ENCODE assay signal across 19 cellular contexts in the genomic region with DNA sequence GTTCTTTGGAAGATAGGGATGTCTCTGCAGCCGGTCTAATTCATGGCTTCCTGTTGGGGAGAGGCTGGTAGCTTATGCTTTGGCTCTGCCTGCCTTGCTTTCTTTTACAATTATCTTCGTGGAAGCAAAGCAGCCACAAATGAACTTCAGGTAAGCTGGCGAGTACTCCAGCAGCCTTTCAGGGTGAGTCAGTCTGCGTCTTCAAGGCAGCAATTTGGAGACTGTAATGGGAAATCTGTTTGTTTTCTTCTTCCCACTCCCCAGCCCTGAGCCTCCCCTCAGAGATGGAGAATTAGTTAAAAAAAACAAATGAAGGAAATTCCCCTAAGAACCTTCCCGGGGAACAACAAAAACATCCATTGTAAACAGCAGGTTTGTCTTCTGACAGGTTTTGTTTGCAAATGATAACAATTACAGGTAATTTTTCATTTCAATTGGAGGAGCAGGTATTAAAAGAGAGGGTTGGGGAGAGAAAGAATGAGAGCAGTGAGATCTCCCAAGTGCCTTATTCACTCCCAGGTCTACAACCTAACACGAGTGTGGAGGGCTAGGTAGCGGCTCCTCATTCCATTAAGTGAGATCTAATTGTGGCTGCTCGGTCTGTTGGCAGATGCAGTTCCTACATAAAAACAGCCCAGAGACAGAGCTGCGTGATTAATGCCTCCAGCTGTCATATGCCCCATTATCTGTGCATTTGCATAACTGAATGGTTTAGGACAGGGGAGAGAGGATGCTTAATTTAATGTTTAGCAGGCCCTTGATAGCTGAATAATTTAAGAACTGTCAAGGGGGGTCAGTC.
DNase-seq lines count a peak whose midpoint lies in the region; ATAC-seq, FAIRE-seq and TF ChIP-seq lines count a peak whose summit lies in the region.
"Had no signal": no experiment of that assay in that cellular context is flagged by ENCODE, and none has a peak within 500 bp of the region (broad histone marks: within the 10 kb centered on the region; RNA-seq: fewer than 3 reads in every experiment).

No MANE protein-coding gene starts in this region.

- no peak for ATAC-seq in activated CD8-positive, alpha-beta T cell treated with anti-CD3 and anti-CD28 coated beads for 36 hours
- ATAC-seq: right lobe of liver had no signal

- H3K79me2 ChIP-seq in Karpas-422 (ENCODE audit: low read length) (no peaks in the 10 kb centered on the region), trophoblast cell (ENCODE audit: control insufficient read depth, insufficient read depth, low read length, poor library complexity) (no peaks in the 10 kb centered on the region)

- intact Hi-C loops in kidney (cut with DNase I), result no loop called here
- intact Hi-C loops in dorsolateral prefrontal cortex (cut with DNase I), result no loop called here
- intact Hi-C loops in activated CD8-positive, alpha-beta T cell treated with anti-CD3 and anti-CD28 coated beads for 36 hours (cut with micrococcal nuclease), result no loop called here

- H3K9me2 ChIP-seq in Karpas-422 (replicated peaks; ENCODE audit: insufficient read depth, low read length), result no peaks in the 10 kb centered on the region

- no peak overlapping the region for H3K4ac ChIP-seq in trophoblast cell (ENCODE audit: low read depth, low read length)

- DNase-seq in Karpas-422 (peak; percentile 44), NCI-H2171 treated with DMSO at 0.1 percent for 48 hours (lab: John Stamatoyannopoulos, UW) (peak; percentile 94), cerebellar cortex (ENCODE audit: low spot score) (peak; percentile 64), trophoblast cell (no peak), kidney (no peak), dorsolateral prefrontal cortex (no peak), DMS53 (lab: John Stamatoyannopoulos, UW) (no peak)
- no peak for DNase-seq in activated CD8-positive, alpha-beta T cell treated with anti-CD3 and anti-CD28 coated beads for 36 hours
- DNase-seq: activated CD4-positive, alpha-beta T cell treated with anti-CD3 and anti-CD28 coated beads for 1 hour; activated CD8-positive, alpha-beta memory T cell treated with anti-CD3 and anti-CD28 coated beads, Interleukin-2, amount 50 U/mL, for 48 hours; activated naive CD4-positive, alpha-beta T cell treated with Interleukin-2 at 50 U/mL for 16 hours; MM.1S; NCI-H774; right lobe of liver; T-helper 2 cell had no signal

- peak overlapping the region; percentile 70 for H2BK120ac ChIP-seq in trophoblast cell (ENCODE audit: insufficient read depth, low read length, poor library complexity)

- no peaks in the 10 kb centered on the region for H4K20me1 ChIP-seq in Karpas-422 (ENCODE audit: insufficient read depth, low read depth, low read length)
- H4K20me1 ChIP-seq: BLaER1 had no signal

- CTCF ChIA-PET in activated CD8-positive, alpha-beta T cell treated with anti-CD3 and anti-CD28 coated beads for 36 hours (lab: Charles Lee), result no interaction called here

- no peak overlapping the region for H3K27ac Mint-ChIP-seq in activated CD8-positive, alpha-beta T cell treated with anti-CD3 and anti-CD28 coated beads for 36 hours
- H3K27ac Mint-ChIP-seq: memory B cell had no signal

- no CpG with 5 or more reads among the region's 9 CpGs for WGBS in trophoblast cell (ENCODE audit: extremely low coverage, insufficient coverage, insufficient read length)

- H2AFZ ChIP-seq in Karpas-422 (ENCODE audit: low read length) (no peak overlapping the region), trophoblast cell (ENCODE audit: insufficient read depth, low read length, poor library complexity) (no peak overlapping the region)

- H3K4me3 Mint-ChIP-seq in activated CD8-positive, alpha-beta T cell treated with anti-CD3 and anti-CD28 coated beads for 36 hours, result no peak overlapping the region
- H3K4me3 Mint-ChIP-seq: memory B cell had no signal

- H3K4me1 ChIP-seq in Karpas-422 (ENCODE audit: low read length), result peaks cover 8% of the 10 kb centered on the region
- peaks cover 3 to 14% of the 10 kb centered on the region in 2 experiments for H3K4me1 ChIP-seq in trophoblast cell (ENCODE audit: control insufficient read depth in 1 of 2, insufficient read depth in 2 of 2, low read length in 2 of 2)
- H3K4me1 ChIP-seq in kidney (ENCODE audit: control insufficient read depth in 1 of 2, insufficient read depth in 1 of 2, low read depth in 1 of 2, low read length in 2 of 2), result no peaks in the 10 kb centered on the region
- H3K4me1 ChIP-seq: BLaER1, right lobe of liver had no signal

- H3K27me3 ChIP-seq in Karpas-422 (ENCODE audit: low read length) (peaks cover 7% of the 10 kb centered on the region; the same call in 1 of the 2 replicates), trophoblast cell (ENCODE audit: insufficient read depth, low read length) (no peaks in the 10 kb centered on the region), dorsolateral prefrontal cortex (no peaks in the 10 kb centered on the region)
- H3K27me3 ChIP-seq: BLaER1, neutrophil, right lobe of liver had no signal

- peaks cover 22% of the 10 kb centered on the region for H3K79me1 ChIP-seq in trophoblast cell (ENCODE audit: low read length)

- H3K36me3 Mint-ChIP-seq in activated CD8-positive, alpha-beta T cell treated with anti-CD3 and anti-CD28 coated beads for 36 hours (ENCODE audit: low read depth), result no peaks in the 10 kb centered on the region
- H3K36me3 Mint-ChIP-seq: memory B cell had no signal

- TF ChIP-seq CTCF in kidney (IDR thresholded peaks at IDR 0.05; ENCODE audit: borderline replicate concordance, extremely low read depth, insufficient read depth), result no peak
- TF ChIP-seq CTCF in dorsolateral prefrontal cortex (IDR thresholded peaks at IDR 0.05 in 54 of 56, conservative IDR thresholded peaks at IDR 0.05 in 2 of 56; ENCODE audit: low read depth in 1 of 56, partially characterized antibody in 56 of 56), result no peak
- no peak for TF ChIP-seq CTCF in activated CD8-positive, alpha-beta T cell treated with anti-CD3 and anti-CD28 coated beads for 36 hours (IDR thresholded peaks at IDR 0.05)

- peak overlapping the region; percentile 38 for H2AK5ac ChIP-seq in trophoblast cell (ENCODE audit: low read length)

- H4K8ac ChIP-seq in trophoblast cell (ENCODE audit: low read depth, low read length), result no peak overlapping the region

- no peak overlapping the region for H3K23ac ChIP-seq in trophoblast cell (ENCODE audit: low read length)

- no peak overlapping the region for H3K9ac ChIP-seq in Karpas-422 (ENCODE audit: low read length)
- H3K9ac ChIP-seq in trophoblast cell (ENCODE audit: low read length), result no peak overlapping the region
- no peak overlapping the region for H3K9ac ChIP-seq in kidney (ENCODE audit: low read length in 2 of 2)
- H3K9ac ChIP-seq: BLaER1 had no signal

- POLR2A ChIA-PET in activated CD8-positive, alpha-beta T cell treated with anti-CD3 and anti-CD28 coated beads for 36 hours (lab: Charles Lee), result no interaction called here

- no peak overlapping the region for H3K14ac ChIP-seq in trophoblast cell (ENCODE audit: low read length)

- H4K12ac ChIP-seq in trophoblast cell (ENCODE audit: low read depth, low read length), result no peak overlapping the region

- H4K91ac ChIP-seq in trophoblast cell (ENCODE audit: low read depth, low read length), result peak overlapping the region; percentile 70

- H2BK12ac ChIP-seq in trophoblast cell (ENCODE audit: low read length), result no peak overlapping the region

- FAIRE-seq in kidney (lab: Jason Lieb, UNC), result no peak

- H2BK5ac ChIP-seq in trophoblast cell (ENCODE audit: low read depth, low read length, poor library complexity), result peak overlapping the region; percentile 42

- H3K4me3 ChIP-seq in Karpas-422 (ENCODE audit: low read length) (no peak overlapping the region), trophoblast cell (ENCODE audit: low read depth, low read length) (no peak overlapping the region), kidney (ENCODE audit: low read length in 2 of 2) (no peak overlapping the region), dorsolateral prefrontal cortex (no peak overlapping the region)
- H3K4me3 ChIP-seq: BLaER1, coronary artery, right lobe of liver had no signal

- H3K4me2 ChIP-seq in Karpas-422 (ENCODE audit: low read depth, low read length, poor library complexity, severe bottlenecking), result no peak overlapping the region
- no peak overlapping the region for H3K4me2 ChIP-seq in trophoblast cell (ENCODE audit: low read length)
- H3K4me2 ChIP-seq: BLaER1 had no signal

- no peak overlapping the region for H3K18ac ChIP-seq in trophoblast cell (ENCODE audit: low read length)

- H3K36me3 ChIP-seq in Karpas-422 (ENCODE audit: insufficient read depth, low read length) (no peaks in the 10 kb centered on the region), trophoblast cell (ENCODE audit: control insufficient read depth in 1 of 2, insufficient read depth in 2 of 2, low read length in 2 of 2) (no peaks in the 10 kb centered on the region), kidney (ENCODE audit: control insufficient read depth in 1 of 2, insufficient read depth in 2 of 2, low read length in 2 of 2) (no peaks in the 10 kb centered on the region)
- H3K36me3 ChIP-seq: neutrophil, right lobe of liver had no signal

- peaks cover 14% of the 10 kb centered on the region for H3K9me3 ChIP-seq in Karpas-422 (ENCODE audit: low read length)
- peaks cover 2% of the 10 kb centered on the region for H3K9me3 ChIP-seq in trophoblast cell (ENCODE audit: insufficient read depth, low read depth, low read length)
- H3K9me3 ChIP-seq in kidney (ENCODE audit: control insufficient read depth in 1 of 2, low read length in 2 of 2), result no peaks in the 10 kb centered on the region

- no peaks in the 10 kb centered on the region for H3K27me3 Mint-ChIP-seq in activated CD8-positive, alpha-beta T cell treated with anti-CD3 and anti-CD28 coated beads for 36 hours

- no peak overlapping the region for H3K27ac ChIP-seq in Karpas-422 (ENCODE audit: low read length)
- peak overlapping the region; percentile 96 for H3K27ac ChIP-seq in trophoblast cell (ENCODE audit: low read depth, low read length)
- no peak overlapping the region for H3K27ac ChIP-seq in kidney (ENCODE audit: low read depth in 2 of 2, low read length in 2 of 2)
- H3K27ac ChIP-seq in dorsolateral prefrontal cortex, result no peak overlapping the region
- H3K27ac ChIP-seq: BLaER1, coronary artery, neutrophil, right lobe of liver had no signal

- no peaks in the 10 kb centered on the region for H3K4me1 Mint-ChIP-seq in activated CD8-positive, alpha-beta T cell treated with anti-CD3 and anti-CD28 coated beads for 36 hours (ENCODE audit: low read depth)
- H3K4me1 Mint-ChIP-seq: memory B cell had no signal

- peaks cover 8% of the 10 kb centered on the region for H3K9me3 Mint-ChIP-seq in activated CD8-positive, alpha-beta T cell treated with anti-CD3 and anti-CD28 coated beads for 36 hours

Comparison
In these comparisons a context has a peak if more than half of its experiments do, and no peak if none do; other contexts are left out.
1. DNase-seq: peak in Karpas-422 (single experiment), NCI-H2171 treated with DMSO at 0.1 percent for 48 hours (single experiment) and cerebellar cortex (single experiment); none in trophoblast cell (0 of 2), kidney (single experiment), dorsolateral prefrontal cortex (0 of 10), DMS53 (single experiment) and activated CD8-positive, alpha-beta T cell treated with anti-CD3 and anti-CD28 coated beads for 36 hours (single experiment).